Comparison of ENCODE assay signal across 9 cellular contexts in the genomic region with DNA sequence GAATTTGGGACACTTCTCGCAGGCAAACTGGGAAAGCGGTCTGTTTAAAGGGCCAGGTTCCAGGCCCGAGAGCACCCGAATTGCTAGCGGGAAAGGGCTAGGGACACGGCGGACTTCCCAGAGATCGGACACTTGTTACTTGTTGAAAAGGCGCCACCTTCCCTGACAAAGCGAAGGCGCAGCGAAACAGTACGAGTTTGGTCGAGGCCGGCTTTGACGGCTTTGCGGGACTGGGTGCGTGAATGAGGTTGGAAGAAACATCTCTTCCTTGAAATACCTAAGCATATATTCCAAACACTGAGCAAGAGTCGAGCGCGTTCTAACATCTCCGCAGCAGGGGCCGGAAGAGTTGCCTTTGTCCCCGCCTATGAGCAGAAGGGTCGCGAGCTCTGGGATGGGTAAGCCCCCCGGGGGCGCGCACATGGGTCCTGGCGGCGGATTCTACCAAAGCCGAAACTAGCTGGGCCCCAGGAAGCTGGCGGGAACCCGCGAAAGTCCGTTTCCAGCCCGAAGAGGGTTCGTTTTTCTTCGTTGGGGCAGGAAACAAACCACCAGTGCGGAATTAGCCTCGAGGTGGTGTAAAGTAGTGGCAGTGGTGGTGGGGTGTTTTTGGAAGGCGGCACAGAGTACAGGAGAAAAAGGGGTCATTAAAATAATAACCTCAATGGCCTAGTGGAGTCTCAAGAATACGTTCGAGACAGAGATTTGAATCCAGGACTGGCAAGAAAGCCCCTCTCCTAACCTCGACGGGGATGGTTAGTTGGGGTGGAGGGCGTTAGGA. TPM values are rescaled to one million over a fixed set of nuclear protein-coding genes. Genes with fewer than 3 reads are reported as not detected.
DNase-seq lines count a peak whose midpoint lies in the region; ATAC-seq and TF ChIP-seq lines count a peak whose summit lies in the region.
"Had no signal": no experiment of that assay in that cellular context is flagged by ENCODE, and none has a peak within 500 bp of the region (broad histone marks: within the 10 kb centered on the region; RNA-seq: fewer than 3 reads in every experiment).

No MANE protein-coding gene starts in this region.

- H3K4me3 Mint-ChIP-seq in activated CD4-positive, alpha-beta T cell treated with anti-CD3 and anti-CD28 coated beads for 36 hours = peak overlapping the region; percentile 55

- H3K4me1 ChIP-seq in Peyer's patch (peaks cover 0 to 30% (median 2%) of the 10 kb centered on the region in 4 donors), fibroblast of lung (ENCODE audit: control insufficient read depth, extremely low read depth, insufficient read depth, low read length) (peaks cover 3% of the 10 kb centered on the region), neutrophil (ENCODE audit: control insufficient read depth in 1 of 2, insufficient read depth in 1 of 2, low read depth in 1 of 2, low read length in 1 of 2) (peaks cover 20 to 27% of the 10 kb centered on the region in 2 experiments)

- TF ChIP-seq CTCF in Peyer's patch (IDR thresholded peaks at IDR 0.05) (no peak), fibroblast of lung (conservative IDR thresholded peaks at IDR 0.05 in 1 of 2, IDR thresholded peaks at IDR 0.05 in 1 of 2; ENCODE audit: low read depth in 1 of 2, low read length in 2 of 2) (no peak), neutrophil (IDR thresholded peaks at IDR 0.05) (no peak)

- H3K79me2 ChIP-seq in fibroblast of lung (ENCODE audit: control insufficient read depth, insufficient read depth, low read length) = peaks cover 16% of the 10 kb centered on the region

- H3K9me3 Mint-ChIP-seq in activated CD4-positive, alpha-beta T cell treated with anti-CD3 and anti-CD28 coated beads for 36 hours (ENCODE audit: low read depth) = no peaks in the 10 kb centered on the region

- peaks cover 0 to 32% of the 10 kb centered on the region in 2 donors for H3K27me3 ChIP-seq in Peyer's patch
- H3K27me3 ChIP-seq in fibroblast of lung (ENCODE audit: control insufficient read depth, insufficient read depth, low read length) = no peaks in the 10 kb centered on the region
- H3K27me3 ChIP-seq in neutrophil = peaks cover 100% of the 10 kb centered on the region

- H3K9ac ChIP-seq in fibroblast of lung (ENCODE audit: insufficient read depth, low read length) = no peak overlapping the region

- peak; percentile 29 for DNase-seq in activated CD4-positive, alpha-beta T cell treated with anti-CD3 and anti-CD28 coated beads for 36 hours
- DNase-seq in activated CD4-positive, alpha-beta T cell treated with anti-CD3 and anti-CD28 coated beads, Interleukin-2, amount 50 U/mL, for 4 hours = no peak
- no peak for DNase-seq in Peyer's patch
- peak in 1 of 2 donors; percentile 52 for DNase-seq in fibroblast of lung (ENCODE audit: low read depth in 2 of 2)
- no peak for DNase-seq in sciatic nerve (ENCODE audit: low spot score)
- no peak for DNase-seq in activated CD4-positive, CD25-positive, alpha-beta regulatory T cell treated with anti-CD3 and anti-CD28 coated beads, Interleukin-2, amount 50 U/mL, for 72 hours

- intact Hi-C loops in activated CD4-positive, alpha-beta T cell treated with anti-CD3 and anti-CD28 coated beads for 36 hours (cut with DNase I, micrococcal nuclease) = loop anchor here in 1 of 2 experiments (5.0 kb wide), 1 partner anchor 419 kb away; the partner anchor contains the start of gene EGFLAM
- intact Hi-C loops in sciatic nerve (cut with DNase I) = loop anchor here (10.0 kb wide), 1 partner anchor 356 kb away; no protein-coding TSS in a partner anchor

- peaks cover 28% of the 10 kb centered on the region for H3K4me1 Mint-ChIP-seq in activated CD4-positive, alpha-beta T cell treated with anti-CD3 and anti-CD28 coated beads for 36 hours

- no peaks in the 10 kb centered on the region for H3K9me3 ChIP-seq in Peyer's patch
- H3K9me3 ChIP-seq in fibroblast of lung (ENCODE audit: control insufficient read depth, insufficient read depth, low read depth, low read length) = no peaks in the 10 kb centered on the region
- no peaks in the 10 kb centered on the region for H3K9me3 ChIP-seq in neutrophil

- no peak overlapping the region for H2AFZ ChIP-seq in fibroblast of lung (ENCODE audit: low read length)

- H3K4me3 ChIP-seq in Peyer's patch (peak overlapping the region; percentile 1 to 57 (median 40)), fibroblast of lung (replicated peaks in 1 of 4; ENCODE audit: control extremely low read depth in 1 of 4, insufficient read depth in 1 of 4, low read depth in 3 of 4, low read length in 4 of 4) (peak overlapping the region; percentile 38 to 70 (median 46)), neutrophil (ENCODE audit: low read depth in 1 of 2, low read length in 1 of 2) (peak overlapping the region; percentile 20 to 41)

- no peak for TF ChIP-seq POLR2A in Peyer's patch (IDR thresholded peaks at IDR 0.05)

- no peaks in the 10 kb centered on the region for H4K20me1 ChIP-seq in fibroblast of lung (ENCODE audit: control insufficient read depth, extremely low read depth, insufficient read depth, low read length)

- H3K27ac ChIP-seq in Peyer's patch (peak overlapping the region in 2 of 4 donors; percentile 59 to 87), fibroblast of lung (ENCODE audit: insufficient read depth, low read length) (peak overlapping the region; percentile 4), neutrophil (no peak overlapping the region)

- peaks cover 74% of the 10 kb centered on the region for H3K27me3 Mint-ChIP-seq in activated CD4-positive, alpha-beta T cell treated with anti-CD3 and anti-CD28 coated beads for 36 hours

- no peaks in the 10 kb centered on the region for H3K36me3 ChIP-seq in Peyer's patch
- H3K36me3 ChIP-seq in fibroblast of lung (ENCODE audit: control insufficient read depth, insufficient read depth, low read length) = no peaks in the 10 kb centered on the region
- no peaks in the 10 kb centered on the region for H3K36me3 ChIP-seq in neutrophil

- POLR2A ChIA-PET in activated CD4-positive, alpha-beta T cell treated with anti-CD3 and anti-CD28 coated beads for 36 hours (lab: Charles Lee) = no interaction called here

- no peak overlapping the region for H3K27ac Mint-ChIP-seq in activated CD4-positive, alpha-beta T cell treated with anti-CD3 and anti-CD28 coated beads for 36 hours

- CTCF ChIA-PET in activated CD4-positive, alpha-beta T cell treated with anti-CD3 and anti-CD28 coated beads for 36 hours (lab: Charles Lee) = interaction anchor here (0.7 kb wide), 1 partner anchor 115 kb away, joined by 3 read pairs; no protein-coding TSS in a partner anchor

- no peaks in the 10 kb centered on the region for H3K36me3 Mint-ChIP-seq in activated CD4-positive, alpha-beta T cell treated with anti-CD3 and anti-CD28 coated beads for 36 hours (ENCODE audit: low read depth)

- ATAC-seq in activated CD4-positive, alpha-beta T cell treated with anti-CD3 and anti-CD28 coated beads for 36 hours = no peak
- no peak for ATAC-seq in sciatic nerve
- no peak for ATAC-seq in HG02852 (IDR thresholded peaks at IDR 0.05; ENCODE audit: unreplicated experiment)

- H3K4me2 ChIP-seq in fibroblast of lung (ENCODE audit: extremely low read depth, insufficient read depth, low read length) = peak overlapping the region; percentile 55

RNA-seq across cellular contexts. Expression of gene GDNF, which starts 1.5 kb away (rescaled TPM):
- total RNA-seq in activated CD4-positive, alpha-beta T cell treated with anti-CD3 and anti-CD28 coated beads for 36 hours = not detected
- total RNA-seq in Peyer's patch = 1 to 10 TPM in 2 of 4 donors, not detected in 2; 1.5 to 8.3 TPM
- total RNA-seq in fibroblast of lung = 0.51 and 0.83 TPM in 2 replicates
- polyA plus RNA-seq in fibroblast of lung = 0.32 and 2.2 TPM in 2 replicates
- 0.47 and 2.3 TPM in 2 replicates for polyA plus RNA-seq in fibroblast of lung (2012)
- 0.39 and 1.1 TPM in 2 replicates for polyA minus RNA-seq in fibroblast of lung (ENCODE audit: low replicate concordance)
- not detected for total RNA-seq in sciatic nerve
- total RNA-seq: activated CD8-positive, alpha-beta memory T cell treated with anti-CD3 and anti-CD28 coated beads for 36 hours had no signal
